Comparison of ENCODE assay signal across 17 cellular contexts in genomic region chr6:71351190-71351589, GRCh38.
DNase-seq lines count a peak whose midpoint lies in the region; ATAC-seq and TF ChIP-seq lines count a peak whose summit lies in the region.
"Had no signal": no experiment of that assay in that cellular context is flagged by ENCODE, and none has a peak within 500 bp of the region (broad histone marks: within the 10 kb centered on the region; RNA-seq: fewer than 3 reads in every experiment).

No MANE protein-coding gene starts in this region.

- DNase-seq in breast epithelium (ENCODE audit: low spot score in 2 of 2) (no peak), mammary epithelial cell (no peak), body of pancreas (no peak), mesothelial cell of epicardium (ENCODE audit: low spot score in 2 of 2, unreplicated experiment in 2 of 2) (no peak), tibial nerve (ENCODE audit: low spot score in 2 of 2) (no peak), omental fat pad (ENCODE audit: low spot score) (no peak), head of caudate nucleus (no peak)
- DNase-seq in activated T-cell treated with anti-CD3 and anti-CD28 coated beads, Interleukin-2, amount 50 U/mL, for 48 hours = no peak
- DNase-seq: 8988T; C1 segment of cervical spinal cord; effector CD4-positive, alpha-beta T cell; NCI-H1694; NCI-H2227 treated with DMSO at 0.1 percent for 48 hours; pancreas; stimulated activated CD4-positive, alpha-beta T cell treated with anti-CD3 and anti-CD28 coated beads, Interleukin-4, amount 100 ng/mL, for 24 hours; substantia nigra had no signal

- no TSS peak for BruUV-seq in mammary epithelial cell (replicated peaks; lab: Mats Ljungman, UMichigan)

- H3K4me1 ChIP-seq in breast epithelium (no peaks in the 10 kb centered on the region), mammary epithelial cell (ENCODE audit: insufficient read depth, low read length) (peaks cover 8% of the 10 kb centered on the region), body of pancreas (peaks cover 10% of the 10 kb centered on the region), tibial nerve (peaks cover 0 to 23% (median 10%) of the 10 kb centered on the region in 4 donors)

- in situ Hi-C loops in mammary epithelial cell (cut with MboI; ENCODE audit: low sequenced_read_pairs in 2 of 2) = no loop called here

- H3K27me3 Mint-ChIP-seq in mesothelial cell of epicardium (ENCODE audit: low read depth) = peaks cover 11% of the 10 kb centered on the region

- ATAC-seq in body of pancreas = peak; percentile 35
- ATAC-seq in omental fat pad (ENCODE audit: low FRiP score) = no peak

- no peak overlapping the region for H3K9ac ChIP-seq in mammary epithelial cell (ENCODE audit: insufficient read depth, low read length)

- TF ChIP-seq EP300 in tibial nerve (IDR thresholded peaks at IDR 0.05) = no peak

- H3K27ac ChIP-seq in breast epithelium (peak overlapping the region; percentile 76 to 77), mammary epithelial cell (ENCODE audit: insufficient read depth, low read depth, low read length) (no peak overlapping the region), body of pancreas (peak overlapping the region in 1 of 4 donors; percentile 2), tibial nerve (peak overlapping the region in 3 of 4 donors; percentile 51 to 77 (median 75))
- H3K27ac ChIP-seq: pancreas had no signal

- H3K27ac Mint-ChIP-seq in mesothelial cell of epicardium = peak overlapping the region; percentile 26
- H3K27ac Mint-ChIP-seq: activated T-helper 2 cell treated with anti-CD3 and anti-CD28 coated beads, Interferon-gamma antibody, Interleukin-2, Interleukin-4, amounts not matched to agents 10 μg/mL and 5 μg/mL and 100 μg/mL, durations not matched to agents 14 hours and 24 hours and 36 hours had no signal

- dilution Hi-C loops in mammary epithelial cell (cut with HindIII; ENCODE audit: low sequenced_read_pairs) = no loop called here

- peaks cover 8% of the 10 kb centered on the region for H3K36me3 Mint-ChIP-seq in mesothelial cell of epicardium

- no peak overlapping the region for H2AFZ ChIP-seq in mammary epithelial cell (ENCODE audit: low read depth, low read length)

- no peak for TF ChIP-seq CTCF in breast epithelium (IDR thresholded peaks at IDR 0.05)
- TF ChIP-seq CTCF in mammary epithelial cell (conservative IDR thresholded peaks at IDR 0.05 in 1 of 2, IDR thresholded peaks at IDR 0.05 in 1 of 2; ENCODE audit: extremely low read depth in 1 of 2, insufficient read depth in 1 of 2, low read depth in 1 of 2, low read length in 2 of 2) = no peak
- no peak for TF ChIP-seq CTCF in body of pancreas (IDR thresholded peaks at IDR 0.05)
- no peak for TF ChIP-seq CTCF in mesothelial cell of epicardium (IDR thresholded peaks at IDR 0.05; ENCODE audit: unreplicated experiment)
- no peak for TF ChIP-seq CTCF in tibial nerve (IDR thresholded peaks at IDR 0.05)
- no peak for TF ChIP-seq CTCF in omental fat pad (IDR thresholded peaks at IDR 0.05)

- TF ChIP-seq POLR2A in breast epithelium (IDR thresholded peaks at IDR 0.05) (no peak), body of pancreas (IDR thresholded peaks at IDR 0.05) (no peak), tibial nerve (IDR thresholded peaks at IDR 0.05) (no peak)

- H3K9me3 Mint-ChIP-seq in mesothelial cell of epicardium = peaks cover 9% of the 10 kb centered on the region
- H3K9me3 Mint-ChIP-seq: activated T-helper 2 cell treated with anti-CD3 and anti-CD28 coated beads, Interferon-gamma antibody, Interleukin-2, Interleukin-4, amounts not matched to agents 10 μg/mL and 5 μg/mL and 100 μg/mL, durations not matched to agents 14 hours and 24 hours and 36 hours had no signal

- H3K4me3 ChIP-seq in breast epithelium (no peak overlapping the region), mammary epithelial cell (replicated peaks in 1 of 3; ENCODE audit: insufficient read depth in 1 of 3, low read depth in 2 of 3, low read length in 3 of 3) (no peak overlapping the region), body of pancreas (no peak overlapping the region), tibial nerve (no peak overlapping the region)
- H3K4me3 ChIP-seq: pancreas had no signal

- CTCF ChIA-PET in mammary epithelial cell (lab: Charles Lee; ENCODE audit: low non-redundant PET) = no interaction called here

- peaks cover 19% of the 10 kb centered on the region for H3K4me1 Mint-ChIP-seq in mesothelial cell of epicardium

- no peaks in the 10 kb centered on the region for H3K36me3 ChIP-seq in breast epithelium
- H3K36me3 ChIP-seq in mammary epithelial cell (ENCODE audit: insufficient read depth, low read length) = no peaks in the 10 kb centered on the region
- no peaks in the 10 kb centered on the region for H3K36me3 ChIP-seq in body of pancreas (replicated peaks in 1 of 2; ENCODE audit: insufficient read depth in 1 of 2, low read depth in 2 of 2)
- H3K36me3 ChIP-seq in tibial nerve = no peaks in the 10 kb centered on the region
- H3K36me3 ChIP-seq: pancreas had no signal

- H3K27me3 ChIP-seq in breast epithelium = no peaks in the 10 kb centered on the region
- no peaks in the 10 kb centered on the region for H3K27me3 ChIP-seq in mammary epithelial cell (ENCODE audit: insufficient read depth, low read length)
- H3K27me3 ChIP-seq in body of pancreas = no peaks in the 10 kb centered on the region
- no peaks in the 10 kb centered on the region for H3K27me3 ChIP-seq in tibial nerve
- H3K27me3 ChIP-seq: pancreas had no signal

- H3K9me3 ChIP-seq in breast epithelium (no peaks in the 10 kb centered on the region), mammary epithelial cell (replicated peaks; ENCODE audit: insufficient read depth, low read length) (no peaks in the 10 kb centered on the region), body of pancreas (no peaks in the 10 kb centered on the region), tibial nerve (peaks cover 0 to 6% (median 0%) of the 10 kb centered on the region in 4 donors)
- H3K9me3 ChIP-seq: pancreas had no signal

- no peak overlapping the region for H3K4me2 ChIP-seq in mammary epithelial cell (ENCODE audit: insufficient read depth, low read depth, low read length)

- H3K4me3 Mint-ChIP-seq in mesothelial cell of epicardium = no peak overlapping the region

- H4K20me1 ChIP-seq in mammary epithelial cell (ENCODE audit: insufficient read depth, low read length) = no peaks in the 10 kb centered on the region

- intact Hi-C loops in breast epithelium (cut with DNase I; ENCODE audit: low total_unique reads) (no loop called here), mammary epithelial cell (cut with micrococcal nuclease) (no loop called here), body of pancreas (cut with DNase I) (no loop called here), head of caudate nucleus (cut with DNase I) (no loop called here)

- no peaks in the 10 kb centered on the region for H3K79me2 ChIP-seq in mammary epithelial cell (ENCODE audit: insufficient read depth, low read length)
